In genomic region chr2:138432971-138433370, GRCh38 we compare ENCODE assay signal across 11 cellular contexts.
DNase-seq lines count a peak whose midpoint lies in the region; TF ChIP-seq lines count a peak whose summit lies in the region.
"Had no signal": no experiment of that assay in that cellular context is flagged by ENCODE, and none has a peak within 500 bp of the region (broad histone marks: within the 10 kb centered on the region; RNA-seq: fewer than 3 reads in every experiment).

No MANE protein-coding gene starts in this region.

- TF ChIP-seq CTCF in GM20000 (IDR thresholded peaks at IDR 0.05; ENCODE audit: extremely low read depth, missing control alignments) (no peak), GM13977 (IDR thresholded peaks at IDR 0.05; ENCODE audit: extremely low read depth, insufficient read depth, missing control alignments) (no peak)

- peak; percentile 24 for DNase-seq in COLO829 (ENCODE audit: low spot score)
- peak; percentile 13 for DNase-seq in GM20000 (ENCODE audit: low spot score)
- peak; percentile 10 for DNase-seq in M059J (ENCODE audit: low read depth)
- peak in 35 of 42 donors; percentile 6 to 77 (median 42) for DNase-seq in head of caudate nucleus
- DNase-seq in GM13977 (ENCODE audit: low spot score): no peak
- DNase-seq in NCI-H1105 treated with DMSO at 0.1 percent for 48 hours (lab: John Stamatoyannopoulos, UW): no peak
- no peak for DNase-seq in HEK293T (ENCODE audit: extremely low spot score)
- DNase-seq in activated naive CD4-positive, alpha-beta T cell treated with Interleukin-2 at 50 U/mL for 16 hours: no peak
- DNase-seq: activated naive CD4-positive, alpha-beta T cell treated with anti-CD3 and anti-CD28 coated beads, Interleukin-2, amount 50 U/mL, for 16 hours; DMS53; mucosa of descending colon had no signal

- intact Hi-C loops in head of caudate nucleus (cut with DNase I): no loop called here

- POLR2A ChIA-PET in HEK293T (lab: Yijun Ruan, JAX): no interaction called here

- in situ Hi-C loops in GM13977 (cut with MboI; ENCODE audit: low pct_unique_long_range_greater_than_20kb, low sequenced_read_pairs, unreplicated experiment): no loop called here

- CTCF ChIA-PET in HEK293T (lab: Yijun Ruan, JAX): no interaction called here

TF ChIP-seq in HEK293T, 16 proteins besides CTCF, POLR2A, EP300 and RAD21:
- TF ChIP-seq ZNF384 (IDR thresholded peaks at IDR 0.05) (no peak), SUZ12 (IDR thresholded peaks at IDR 0.05) (no peak), CTBP1 (IDR thresholded peaks at IDR 0.05; ENCODE audit: borderline replicate concordance) (no peak), BHLHE40 (IDR thresholded peaks at IDR 0.05; ENCODE audit: borderline replicate concordance) (no peak), LEF1 (IDR thresholded peaks at IDR 0.05; ENCODE audit: borderline replicate concordance) (no peak), FOXK2 (IDR thresholded peaks at IDR 0.05) (no peak), HDGF (IDR thresholded peaks at IDR 0.05; ENCODE audit: borderline replicate concordance) (no peak), L3MBTL2 (conservative IDR thresholded peaks at IDR 0.05) (no peak)

Comparison
In these comparisons a context has a peak if more than half of its experiments do, and no peak if none do; other contexts are left out.
1. DNase-seq: peak in COLO829 (single experiment), GM20000 (single experiment), M059J (single experiment) and head of caudate nucleus (35 of 42); none in GM13977 (single experiment), NCI-H1105 treated with DMSO at 0.1 percent for 48 hours (single experiment), HEK293T (single experiment) and activated naive CD4-positive, alpha-beta T cell treated with Interleukin-2 at 50 U/mL for 16 hours (single experiment).